ENCODE assay signal across 1 cellular context in genomic region chr11:62439785-62440602, GRCh38.
TF ChIP-seq lines count a peak whose summit lies in the region.

No MANE protein-coding gene starts in this region.

TF ChIP-seq in H1, 55 proteins besides CTCF, POLR2A, EP300 and RAD21 (continued from another document):
- TF ChIP-seq CHD7 (IDR thresholded peaks at IDR 0.05; ENCODE audit: insufficient replicate concordance, low read length) (no peak), JUND (IDR thresholded peaks at IDR 0.05; ENCODE audit: low read length) (no peak), PHF8 (conservative IDR thresholded peaks at IDR 0.05; ENCODE audit: low read depth, low read length) (no peak), USF2 (IDR thresholded peaks at IDR 0.05; ENCODE audit: low read length) (no peak), FOSL1 (IDR thresholded peaks at IDR 0.05; ENCODE audit: insufficient read depth, low read depth, low read length) (no peak), TAF7 (optimal IDR thresholded peaks at IDR 0.05; ENCODE audit: borderline replicate concordance, low read depth, low read length) (no peak), GABPA (IDR thresholded peaks at IDR 0.05; ENCODE audit: borderline replicate concordance, insufficient read depth, low read length) (no peak), BACH1 (IDR thresholded peaks at IDR 0.05; ENCODE audit: low read length) (no peak), KDM1A (IDR thresholded peaks at IDR 0.05; ENCODE audit: borderline replicate concordance, low read length) (no peak), CEBPB (IDR thresholded peaks at IDR 0.05; ENCODE audit: low read depth, low read length) (no peak), ZNF274 (IDR thresholded peaks at IDR 0.05; ENCODE audit: borderline replicate concordance, extremely low read depth, low read length) (no peak), SIX5 (IDR thresholded peaks at IDR 0.05; ENCODE audit: low read depth, low read length) (no peak), ASH2L (IDR thresholded peaks at IDR 0.05; ENCODE audit: low read length) (no peak), BCL11A (IDR thresholded peaks at IDR 0.05; ENCODE audit: low read depth in 2 of 2, low read length in 2 of 2) (no peak)
